In genomic region chr12:42482820-42483533, GRCh38 we compare ENCODE assay signal across 8 cellular contexts.
A peak's percentile ranks its signal among the peaks of the same experiment; 100 is the strongest.
DNase-seq lines count a peak whose midpoint lies in the region; ATAC-seq and TF ChIP-seq lines count a peak whose summit lies in the region.

No MANE protein-coding gene starts in this region.

- POLR2A ChIA-PET in activated naive CD8-positive, alpha-beta T cell treated with anti-CD3 and anti-CD28 coated beads, Interleukin-2, amount 10 ng/mL, durations not matched to agents 7 days and 5 days (lab: Charles Lee): no interaction called here

- H3K36me3 ChIP-seq in SJSA1: peaks cover 8% of the 10 kb centered on the region
- H3K36me3 ChIP-seq in cardiac muscle cell: no peaks in the 10 kb centered on the region
- no peaks in the 10 kb centered on the region for H3K36me3 ChIP-seq in parathyroid adenoma (ENCODE audit: control insufficient read depth, insufficient read depth, low read length)

- no peaks in the 10 kb centered on the region for H3K79me2 ChIP-seq in parathyroid adenoma

- peak; percentile 94 for DNase-seq in DMS53 (lab: John Stamatoyannopoulos, UW)
- peak; percentile 94 for DNase-seq in GM20000 (ENCODE audit: low spot score)
- peak; percentile 70 to 86 for DNase-seq in SJSA1 (ENCODE audit: low read depth in 1 of 2, low spot score in 2 of 2)
- DNase-seq in activated naive CD8-positive, alpha-beta T cell treated with anti-CD3 and anti-CD28 coated beads, Interleukin-2, amount 10 ng/mL, durations not matched to agents 7 days and 5 days: peak; percentile 77
- DNase-seq in cardiac muscle cell (ENCODE audit: low read depth in 1 of 2, low spot score in 1 of 2): peak; percentile 79 to 92
- no peak for DNase-seq in RKO (ENCODE audit: low spot score)

- peak overlapping the region; percentile 75 for H3K4me2 ChIP-seq in parathyroid adenoma (ENCODE audit: low read length)

- H3K27ac ChIP-seq in SJSA1 (peak overlapping the region; percentile 48), cardiac muscle cell (peak overlapping the region; percentile 95), parathyroid adenoma (peak overlapping the region; percentile 48)

- peak; percentile 63 for ATAC-seq in HG03565 (IDR thresholded peaks at IDR 0.05; ENCODE audit: unreplicated experiment)
- peak; percentile 81 for ATAC-seq in activated naive CD8-positive, alpha-beta T cell treated with anti-CD3 and anti-CD28 coated beads, Interleukin-2, amount 10 ng/mL, durations not matched to agents 7 days and 5 days (ENCODE audit: low read depth)

- peak overlapping the region; percentile 88 for H2AFZ ChIP-seq in parathyroid adenoma

- H3K9me3 ChIP-seq in SJSA1 (replicated peaks) (no peaks in the 10 kb centered on the region), cardiac muscle cell (ENCODE audit: low read depth) (no peaks in the 10 kb centered on the region), parathyroid adenoma (ENCODE audit: control insufficient read depth, low read length) (no peaks in the 10 kb centered on the region)

- H3K4me1 ChIP-seq in SJSA1 (replicated peaks): peaks cover 31% of the 10 kb centered on the region
- H3K4me1 ChIP-seq in cardiac muscle cell (ENCODE audit: low read depth): peaks cover 54% of the 10 kb centered on the region
- no peaks in the 10 kb centered on the region for H3K4me1 ChIP-seq in parathyroid adenoma

- H3K9me3 Mint-ChIP-seq in activated naive CD8-positive, alpha-beta T cell treated with anti-CD3 and anti-CD28 coated beads, Interleukin-2, amount 10 ng/mL, durations not matched to agents 7 days and 5 days: no peaks in the 10 kb centered on the region

- no peak overlapping the region for H3K27ac Mint-ChIP-seq in activated naive CD8-positive, alpha-beta T cell treated with anti-CD3 and anti-CD28 coated beads, Interleukin-2, amount 10 ng/mL, durations not matched to agents 7 days and 5 days

- peak overlapping the region; percentile 68 for H3K4me3 Mint-ChIP-seq in activated naive CD8-positive, alpha-beta T cell treated with anti-CD3 and anti-CD28 coated beads, Interleukin-2, amount 10 ng/mL, durations not matched to agents 7 days and 5 days

- H3K4me3 ChIP-seq in SJSA1: peak overlapping the region; percentile 74
- peak overlapping the region; percentile 78 for H3K4me3 ChIP-seq in cardiac muscle cell
- H3K4me3 ChIP-seq in parathyroid adenoma (ENCODE audit: low read depth, low read length): peak overlapping the region; percentile 41

- H3K27me3 ChIP-seq in SJSA1 (replicated peaks) (no peaks in the 10 kb centered on the region), cardiac muscle cell (no peaks in the 10 kb centered on the region), parathyroid adenoma (ENCODE audit: control insufficient read depth, insufficient read depth, low read length) (no peaks in the 10 kb centered on the region)

- peaks cover 8% of the 10 kb centered on the region for H3K4me1 Mint-ChIP-seq in activated naive CD8-positive, alpha-beta T cell treated with anti-CD3 and anti-CD28 coated beads, Interleukin-2, amount 10 ng/mL, durations not matched to agents 7 days and 5 days

- H3K9ac ChIP-seq in parathyroid adenoma: no peak overlapping the region

- H3K36me3 Mint-ChIP-seq in activated naive CD8-positive, alpha-beta T cell treated with anti-CD3 and anti-CD28 coated beads, Interleukin-2, amount 10 ng/mL, durations not matched to agents 7 days and 5 days: no peaks in the 10 kb centered on the region

- peaks cover 84% of the 10 kb centered on the region for H3K27me3 Mint-ChIP-seq in activated naive CD8-positive, alpha-beta T cell treated with anti-CD3 and anti-CD28 coated beads, Interleukin-2, amount 10 ng/mL, durations not matched to agents 7 days and 5 days

- TF ChIP-seq CTCF in GM20000 (IDR thresholded peaks at IDR 0.05; ENCODE audit: extremely low read depth, missing control alignments): peak; percentile 98
- peak; percentile 89 for TF ChIP-seq CTCF in cardiac muscle cell (IDR thresholded peaks at IDR 0.05; ENCODE audit: low read depth, low read length)
- peak; percentile 93 for TF ChIP-seq CTCF in parathyroid adenoma (IDR thresholded peaks at IDR 0.05)
